In the genomic region with DNA sequence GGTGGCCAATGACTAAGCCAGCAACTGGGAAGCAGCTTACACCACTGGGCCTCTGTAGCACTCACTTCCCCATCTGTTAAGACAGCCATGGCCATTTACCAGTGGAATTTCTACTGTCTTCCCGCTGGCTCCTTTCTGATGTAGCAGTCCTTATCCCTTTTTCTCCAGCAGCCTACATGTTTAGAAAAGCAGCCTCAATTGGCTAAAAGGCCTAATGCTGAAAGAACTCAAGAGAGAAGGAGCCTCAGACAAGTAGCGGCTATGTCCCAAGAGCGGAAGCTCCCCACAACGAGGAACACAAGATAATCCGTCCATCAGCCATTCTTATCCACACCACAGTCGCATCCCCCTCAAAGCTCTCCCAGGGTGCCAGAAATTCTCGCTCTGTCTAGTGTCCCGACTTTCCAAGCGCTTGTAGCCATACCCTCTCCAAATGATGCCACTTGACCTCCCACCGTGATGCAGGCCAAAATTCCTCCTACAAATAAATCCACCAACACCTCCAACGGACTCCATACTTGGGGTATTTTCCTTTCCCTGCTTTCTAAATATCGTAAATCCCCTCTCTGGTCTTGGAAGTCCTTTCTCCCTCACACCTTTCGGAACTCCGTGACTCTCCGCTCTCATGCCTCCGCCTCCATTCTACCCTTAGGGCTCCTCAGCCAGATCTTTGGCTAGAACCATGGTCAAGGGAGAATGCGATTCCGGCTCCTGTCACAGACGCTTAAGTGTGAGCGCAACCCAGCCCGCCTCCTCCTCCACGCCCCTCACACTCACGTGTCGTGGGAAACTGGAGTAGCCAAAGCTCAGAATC, we compare ENCODE assay signal across 8 cellular contexts. TPM values are rescaled to one million over a fixed set of nuclear protein-coding genes. Genes with fewer than 3 reads are reported as not detected.
A peak's percentile ranks its signal among the peaks of the same experiment; 100 is the strongest.
DNase-seq lines count a peak whose midpoint lies in the region; TF ChIP-seq lines count a peak whose summit lies in the region.

No MANE protein-coding gene starts in this region.

- no peaks in the 10 kb centered on the region for H3K27me3 Mint-ChIP-seq in activated CD4-positive, alpha-beta T cell treated with anti-CD3 and anti-CD28 coated beads, Interleukin-2, amount 10 ng/mL, durations not matched to agents 7 days and 5 days
- no peaks in the 10 kb centered on the region for H3K27me3 Mint-ChIP-seq in activated CD4-positive, alpha-beta memory T cell treated with anti-CD3 and anti-CD28 coated beads for 36 hours
- H3K27me3 Mint-ChIP-seq in neural progenitor cell (ENCODE audit: insufficient read depth, low read depth), result no peaks in the 10 kb centered on the region

- intact Hi-C loops in activated CD4-positive, alpha-beta memory T cell treated with anti-CD3 and anti-CD28 coated beads for 36 hours (cut with micrococcal nuclease), result loop anchor here (1.0 to 5.0 kb wide), 3 partner anchors 35 to 267 kb away; partner anchors contain the start of genes PHC1 and RIMKLB

- H3K27me3 ChIP-seq in H7 (ENCODE audit: control insufficient read depth, insufficient read depth, low read length) (no peaks in the 10 kb centered on the region), neural progenitor cell (no peaks in the 10 kb centered on the region)

- peaks cover 5% of the 10 kb centered on the region for H3K36me3 ChIP-seq in H7 (replicated peaks; ENCODE audit: control insufficient read depth, insufficient read depth, low read length)
- H3K36me3 ChIP-seq in neural progenitor cell, result no peaks in the 10 kb centered on the region

- peaks cover 59% of the 10 kb centered on the region for H3K79me2 ChIP-seq in neural progenitor cell (ENCODE audit: low read depth)

- H3K27ac Mint-ChIP-seq in activated CD4-positive, alpha-beta T cell treated with anti-CD3 and anti-CD28 coated beads, Interleukin-2, amount 10 ng/mL, durations not matched to agents 7 days and 5 days, result peak overlapping the region; percentile 92
- peak overlapping the region; percentile 94 for H3K27ac Mint-ChIP-seq in activated CD4-positive, alpha-beta memory T cell treated with anti-CD3 and anti-CD28 coated beads for 36 hours
- peak overlapping the region; percentile 84 for H3K27ac Mint-ChIP-seq in neural progenitor cell

- peak overlapping the region; percentile 70 for H3K9ac ChIP-seq in neural progenitor cell

- H3K4me1 ChIP-seq in neural progenitor cell, result peaks cover 17% of the 10 kb centered on the region

- H3K27ac ChIP-seq in neural progenitor cell, result peak overlapping the region; percentile 100

- CTCF ChIA-PET in activated CD4-positive, alpha-beta T cell treated with anti-CD3 and anti-CD28 coated beads, Interleukin-2, amount 10 ng/mL, durations not matched to agents 7 days and 5 days (lab: Charles Lee), result interaction anchor here (0.7 to 3.9 kb wide), 11 partner anchors 10 to 247 kb away, joined by 3 to 19 read pairs (median 3); partner anchors contain the start of gene PHC1
- CTCF ChIA-PET in activated CD4-positive, alpha-beta memory T cell treated with anti-CD3 and anti-CD28 coated beads for 36 hours (lab: Charles Lee), result interaction anchor here (0.6 to 9.1 kb wide), 25 partner anchors 12 to 756 kb away, joined by 3 to 135 read pairs (median 5); partner anchors contain the start of genes KLRG1 and PHC1
- CTCF ChIA-PET in GM10248 (lab: Yijun Ruan, JAX), result interaction anchor here (0.7 to 3.7 kb wide), 27 partner anchors 10 to 339 kb away, joined by 3 to 25 read pairs (median 4); partner anchors contain the start of gene PHC1

- H3K4me3 ChIP-seq in H7 (ENCODE audit: insufficient read depth, low read depth, low read length) (peak overlapping the region; percentile 74), fibroblast of pulmonary artery (replicated peaks; ENCODE audit: low read depth, low read length) (peak overlapping the region; percentile 84), neural progenitor cell (peak overlapping the region; percentile 84)

- H3K4me2 ChIP-seq in neural progenitor cell, result peak overlapping the region; percentile 89

- H3F3A ChIP-seq in neural progenitor cell (ENCODE audit: low read depth), result peaks cover 20% of the 10 kb centered on the region

- H3K9me3 ChIP-seq in neural progenitor cell (ENCODE audit: low read depth), result no peaks in the 10 kb centered on the region

- H2AFZ ChIP-seq in neural progenitor cell (replicated peaks), result peak overlapping the region; percentile 23

- peaks cover 31% of the 10 kb centered on the region for H4K20me1 ChIP-seq in neural progenitor cell (ENCODE audit: low read depth)

- H3K4me3 Mint-ChIP-seq in activated CD4-positive, alpha-beta T cell treated with anti-CD3 and anti-CD28 coated beads, Interleukin-2, amount 10 ng/mL, durations not matched to agents 7 days and 5 days, result peak overlapping the region; percentile 99
- H3K4me3 Mint-ChIP-seq in activated CD4-positive, alpha-beta memory T cell treated with anti-CD3 and anti-CD28 coated beads for 36 hours, result peak overlapping the region; percentile 99
- peak overlapping the region; percentile 95 for H3K4me3 Mint-ChIP-seq in neural progenitor cell

- POLR2A ChIA-PET in activated CD4-positive, alpha-beta T cell treated with anti-CD3 and anti-CD28 coated beads, Interleukin-2, amount 10 ng/mL, durations not matched to agents 7 days and 5 days (lab: Charles Lee), result interaction anchor here (1.0 kb wide), 1 partner anchor 304 kb away, joined by 4 read pairs; no protein-coding TSS in a partner anchor
- POLR2A ChIA-PET in activated CD4-positive, alpha-beta memory T cell treated with anti-CD3 and anti-CD28 coated beads for 36 hours (lab: Charles Lee), result interaction anchor here (0.9 to 3.5 kb wide), 12 partner anchors 10 to 810 kb away, joined by 3 to 12 read pairs (median 5); partner anchors contain the start of gene PHC1
- POLR2A ChIA-PET in GM10248 (lab: Yijun Ruan, JAX), result interaction anchor here (0.6 to 1.1 kb wide), 2 partner anchors 37 to 82 kb away, joined by 3 read pairs; no protein-coding TSS in a partner anchor

- peaks cover 59% of the 10 kb centered on the region for H3K4me1 Mint-ChIP-seq in activated CD4-positive, alpha-beta T cell treated with anti-CD3 and anti-CD28 coated beads, Interleukin-2, amount 10 ng/mL, durations not matched to agents 7 days and 5 days
- H3K4me1 Mint-ChIP-seq in activated CD4-positive, alpha-beta memory T cell treated with anti-CD3 and anti-CD28 coated beads for 36 hours (ENCODE audit: low read depth), result peaks cover 49% of the 10 kb centered on the region
- peaks cover 9% of the 10 kb centered on the region for H3K4me1 Mint-ChIP-seq in neural progenitor cell

- H3K9me3 Mint-ChIP-seq in activated CD4-positive, alpha-beta T cell treated with anti-CD3 and anti-CD28 coated beads, Interleukin-2, amount 10 ng/mL, durations not matched to agents 7 days and 5 days, result peaks cover 13% of the 10 kb centered on the region
- H3K9me3 Mint-ChIP-seq in activated CD4-positive, alpha-beta memory T cell treated with anti-CD3 and anti-CD28 coated beads for 36 hours, result peaks cover 9% of the 10 kb centered on the region
- peaks cover 5% of the 10 kb centered on the region for H3K9me3 Mint-ChIP-seq in neural progenitor cell

- TF ChIP-seq CTCF in fibroblast of pulmonary artery (IDR thresholded peaks at IDR 0.05; ENCODE audit: low read length, missing control alignments) (no peak), neural progenitor cell (IDR thresholded peaks at IDR 0.05) (no peak), GM10248 (IDR thresholded peaks at IDR 0.05; ENCODE audit: control extremely low read depth, extremely low read depth, low read depth, missing control alignments) (no peak)

- H3K36me3 Mint-ChIP-seq in activated CD4-positive, alpha-beta T cell treated with anti-CD3 and anti-CD28 coated beads, Interleukin-2, amount 10 ng/mL, durations not matched to agents 7 days and 5 days (ENCODE audit: low read depth), result peaks cover 43% of the 10 kb centered on the region
- H3K36me3 Mint-ChIP-seq in activated CD4-positive, alpha-beta memory T cell treated with anti-CD3 and anti-CD28 coated beads for 36 hours, result peaks cover 25% of the 10 kb centered on the region
- H3K36me3 Mint-ChIP-seq in neural progenitor cell, result peaks cover 9% of the 10 kb centered on the region

- peak; percentile 12 for DNase-seq in activated CD4-positive, alpha-beta T cell treated with anti-CD3 and anti-CD28 coated beads, Interleukin-2, amount 10 ng/mL, durations not matched to agents 7 days and 5 days
- no peak for DNase-seq in activated CD4-positive, alpha-beta T cell treated with anti-CD3 and anti-CD28 coated beads, Interleukin-2, amount 50 U/mL, for 4 hours
- DNase-seq in H7 (peak; percentile 31), LHCN-M2 (ENCODE audit: low read depth) (peak; percentile 16), fibroblast of pulmonary artery (ENCODE audit: low read depth) (peak; percentile 63), neural progenitor cell (ENCODE audit: low spot score) (peak; percentile 75), GM10248 (ENCODE audit: extremely low spot score) (no peak)
- peak; percentile 21 for DNase-seq in activated CD4-positive, alpha-beta memory T cell treated with anti-CD3 and anti-CD28 coated beads for 36 hours

RNA-seq across cellular contexts. Expression of gene M6PR, which starts 0.5 kb away (rescaled TPM):
- 100 to 1,000 TPM; 181 to 224 TPM for total RNA-seq in activated CD4-positive, alpha-beta T cell treated with anti-CD3 and anti-CD28 coated beads, Interleukin-2, amount 10 ng/mL, durations not matched to agents 7 days and 5 days
- total RNA-seq in H7 (2014; rRNA removed; shearing (Covaris generic)), result 125 and 182 TPM in 2 replicates
- 149 and 156 TPM in 2 replicates for total RNA-seq in LHCN-M2 (2014; rRNA removed)
- 92.1 TPM for polyA plus RNA-seq in LHCN-M2 (2012)
- total RNA-seq in activated CD4-positive, alpha-beta memory T cell treated with anti-CD3 and anti-CD28 coated beads for 36 hours, result 100 to 1,000 TPM; 150 to 164 TPM
- 113 and 124 TPM in 2 replicates for total RNA-seq in neural progenitor cell (ENCODE audit: low replicate concordance)

RNA-seq across cellular contexts. Expression of gene PHC1, which starts 34.6 kb away (rescaled TPM):
- 10 to 100 TPM; 25.0 TPM for total RNA-seq in activated CD4-positive, alpha-beta T cell treated with anti-CD3 and anti-CD28 coated beads, Interleukin-2, amount 10 ng/mL, durations not matched to agents 7 days and 5 days
- 245 and 364 TPM in 2 replicates for total RNA-seq in H7 (2014; rRNA removed; shearing (Covaris generic))
- total RNA-seq in LHCN-M2 (2014; rRNA removed) (11.6 and 18.7 TPM in 2 replicates), neural progenitor cell (ENCODE audit: low replicate concordance) (62.7 and 90.4 TPM in 2 replicates)
- polyA plus RNA-seq in LHCN-M2 (2012), result 11.0 TPM
- total RNA-seq in activated CD4-positive, alpha-beta memory T cell treated with anti-CD3 and anti-CD28 coated beads for 36 hours, result 10 to 100 TPM; 21.6 to 24.0 TPM

RNA-seq across cellular contexts. Expression of gene KLRG1, which starts 40.4 kb away (rescaled TPM):
- total RNA-seq in activated CD4-positive, alpha-beta T cell treated with anti-CD3 and anti-CD28 coated beads, Interleukin-2, amount 10 ng/mL, durations not matched to agents 7 days and 5 days, result 1 to 10 TPM; 3.0 to 4.4 TPM
- total RNA-seq in H7 (2014; rRNA removed; shearing (Covaris generic)), result 3.2 and 3.8 TPM in 2 replicates
- total RNA-seq in LHCN-M2 (2014; rRNA removed) (0.19 and 0.52 TPM in 2 replicates), neural progenitor cell (ENCODE audit: low replicate concordance) (4.7 and 26.9 TPM in 2 replicates)
- polyA plus RNA-seq in LHCN-M2 (2012), result 0.21 TPM
- total RNA-seq in activated CD4-positive, alpha-beta memory T cell treated with anti-CD3 and anti-CD28 coated beads for 36 hours, result 1 to 10 TPM; 4.4 to 5.4 TPM

Comparison
In these comparisons a context has a peak if more than half of its experiments do, and no peak if none do; other contexts are left out.
1. DNase-seq: peak in activated CD4-positive, alpha-beta T cell treated with anti-CD3 and anti-CD28 coated beads, Interleukin-2, amount 10 ng/mL, durations not matched to agents 7 days and 5 days (single experiment), H7 (single experiment), LHCN-M2 (single experiment), activated CD4-positive, alpha-beta memory T cell treated with anti-CD3 and anti-CD28 coated beads for 36 hours (single experiment), fibroblast of pulmonary artery (single experiment) and neural progenitor cell (single experiment); none in activated CD4-positive, alpha-beta T cell treated with anti-CD3 and anti-CD28 coated beads, Interleukin-2, amount 50 U/mL, for 4 hours (0 of 2) and GM10248 (single experiment).
2. Peak in every context shown above with its lines, with median percentiles within 50 percentile points of each other: H3K27ac Mint-ChIP-seq, H3K4me3 Mint-ChIP-seq and H3K4me3 ChIP-seq.